35 cellular contexts compared by ENCODE assay signal in genomic region chr1:114676115-114676514, GRCh38. TPM values are rescaled to one million over a fixed set of nuclear protein-coding genes. Genes with fewer than 3 reads are reported as not detected.
"Had no signal": no experiment of that assay in that cellular context is flagged by ENCODE, and none has a peak within 500 bp of the region (broad histone marks: within the 10 kb centered on the region; RNA-seq: fewer than 3 reads in every experiment).

No MANE protein-coding gene starts in this region.

- H3K4me1 ChIP-seq: adrenal gland, breast epithelium had no signal

- H3K9me3 ChIP-seq: adrenal gland, body of pancreas, breast epithelium had no signal

- H3K4me3 ChIP-seq: adrenal gland, body of pancreas, breast epithelium had no signal

- H3K27ac ChIP-seq: adrenal gland, body of pancreas, brain microvascular endothelial cell, breast epithelium, VCaP had no signal

- H3K27me3 ChIP-seq: adrenal gland, body of pancreas, brain microvascular endothelial cell, breast epithelium had no signal

- ATAC-seq: activated CD8-positive, alpha-beta T cell treated with anti-CD3 and anti-CD28 coated beads for 36 hours; activated naive CD4-positive, alpha-beta T cell treated with anti-CD3 and anti-CD28 coated beads, Interleukin-2, amount 50 U/mL, for 72 hours; activated T-cell treated with anti-CD3 and anti-CD28 coated beads, Interleukin-2, amount 50 U/mL, for 4 hours; activated T-cell treated with anti-CD3 and anti-CD28 coated beads, Interleukin-2, amount 50 U/mL, for 72 hours; activated T-helper 17 cell treated with anti-CD3 and anti-CD28 coated beads, Interleukin-2, amount 50 U/mL, for 72 hours; body of pancreas had no signal

- DNase-seq: activated B cell treated with CpG ODN at 0.5 μM for 24 hours; activated CD4-positive, alpha-beta memory T cell treated with anti-CD3 and anti-CD28 coated beads for 36 hours; activated CD4-positive, alpha-beta T cell treated with anti-CD3 and anti-CD28 coated beads for 4 hours; activated CD4-positive, alpha-beta T cell treated with anti-CD3 and anti-CD28 coated beads, Interleukin-2, amount 10 ng/mL, durations not matched to agents 24 days and 14 days; activated CD4-positive, alpha-beta T cell treated with anti-CD3 and anti-CD28 coated beads, Interleukin-2, amount 50 U/mL, for 1 hour; activated CD4-positive, alpha-beta T cell treated with anti-CD3 and anti-CD28 coated beads, Interleukin-2, amount 50 U/mL, for 4 hours; activated CD4-positive, CD25-positive, alpha-beta regulatory T cell treated with anti-CD3 and anti-CD28 coated beads, Interleukin-2, amount 50 U/mL, for 72 hours; activated CD8-positive, alpha-beta memory T cell treated with anti-CD3 and anti-CD28 coated beads, Interleukin-2, amount 50 U/mL, for 4 hours; activated CD8-positive, alpha-beta T cell treated with anti-CD3 and anti-CD28 coated beads for 36 hours; activated effector memory CD4-positive, alpha-beta T cell treated with anti-CD3 and anti-CD28 coated beads, Interleukin-2, amount 50 U/mL, for 16 hours; activated gamma-delta T cell treated with Interleukin-2 at 50 U/mL for 16 hours; activated naive CD4-positive, alpha-beta T cell; activated naive CD4-positive, alpha-beta T cell treated with anti-CD3 and anti-CD28 coated beads for 36 hours; activated naive CD4-positive, alpha-beta T cell treated with anti-CD3 and anti-CD28 coated beads, Interleukin-2, amount 50 U/mL, for 16 hours; activated naive CD8-positive, alpha-beta T cell treated with anti-CD3 and anti-CD28 coated beads for 36 hours; activated T-cell treated with anti-CD3 and anti-CD28 coated beads for 4 hours; activated T-cell treated with anti-CD3 and anti-CD28 coated beads, Interleukin-2, amount 50 U/mL, for 1 hour; activated T-cell treated with anti-CD3 and anti-CD28 coated beads, Interleukin-2, amount 50 U/mL, for 4 hours; activated T-cell treated with anti-CD3 and anti-CD28 coated beads, Interleukin-2, amount 50 U/mL, for 72 hours; adrenal gland; amniotic stem cell; aorta; body of pancreas; brain microvascular endothelial cell; central memory CD4-positive, alpha-beta T cell; T-helper 1 cell; T-helper 2 cell; T-helper 9 cell had no signal

- H3K36me3 ChIP-seq: adrenal gland, brain microvascular endothelial cell, breast epithelium had no signal

RNA-seq across cellular contexts. Expression of gene AMPD1, which starts 19.2 kb away (rescaled TPM):
- total RNA-seq: activated B cell treated with CpG ODN at 0.5 μM for 24 hours; activated CD4-positive, alpha-beta memory T cell treated with anti-CD3 and anti-CD28 coated beads for 36 hours; activated CD4-positive, alpha-beta T cell treated with anti-CD3 and anti-CD28 coated beads, Interleukin-2, amount 10 ng/mL, durations not matched to agents 24 days and 14 days; activated CD8-positive, alpha-beta memory T cell treated with anti-CD3 and anti-CD28 coated beads for 36 hours; activated CD8-positive, alpha-beta T cell treated with anti-CD3 and anti-CD28 coated beads for 36 hours; activated naive CD4-positive, alpha-beta T cell treated with anti-CD3 and anti-CD28 coated beads for 36 hours; activated naive CD4-positive, alpha-beta T cell treated with anti-CD3 and anti-CD28 coated beads, Interleukin-2, amount 50 U/mL, for 72 hours; activated naive CD8-positive, alpha-beta T cell treated with anti-CD3 and anti-CD28 coated beads for 36 hours; activated T-cell treated with anti-CD3 and anti-CD28 coated beads, Interleukin-2, amount 50 U/mL, for 4 hours; activated T-helper 1 cell treated with anti-CD3 and anti-CD28 coated beads, Interleukin-12 subunit alpha, Interleukin-12 subunit beta, Interleukin-2, Interleukin-4 antibody, amounts not matched to agents 30 ng/mL and 10 ng/mL and 1 ng/mL, durations not matched to agents 14 hours and 24 hours and 36 hours; activated T-helper 17 cell treated with anti-CD3 and anti-CD28 coated beads, Interleukin-2, amount 50 U/mL, for 72 hours; adrenal gland; astrocyte; body of pancreas had no signal
